ENCODE assay signal across 26 cellular contexts in the genomic region with DNA sequence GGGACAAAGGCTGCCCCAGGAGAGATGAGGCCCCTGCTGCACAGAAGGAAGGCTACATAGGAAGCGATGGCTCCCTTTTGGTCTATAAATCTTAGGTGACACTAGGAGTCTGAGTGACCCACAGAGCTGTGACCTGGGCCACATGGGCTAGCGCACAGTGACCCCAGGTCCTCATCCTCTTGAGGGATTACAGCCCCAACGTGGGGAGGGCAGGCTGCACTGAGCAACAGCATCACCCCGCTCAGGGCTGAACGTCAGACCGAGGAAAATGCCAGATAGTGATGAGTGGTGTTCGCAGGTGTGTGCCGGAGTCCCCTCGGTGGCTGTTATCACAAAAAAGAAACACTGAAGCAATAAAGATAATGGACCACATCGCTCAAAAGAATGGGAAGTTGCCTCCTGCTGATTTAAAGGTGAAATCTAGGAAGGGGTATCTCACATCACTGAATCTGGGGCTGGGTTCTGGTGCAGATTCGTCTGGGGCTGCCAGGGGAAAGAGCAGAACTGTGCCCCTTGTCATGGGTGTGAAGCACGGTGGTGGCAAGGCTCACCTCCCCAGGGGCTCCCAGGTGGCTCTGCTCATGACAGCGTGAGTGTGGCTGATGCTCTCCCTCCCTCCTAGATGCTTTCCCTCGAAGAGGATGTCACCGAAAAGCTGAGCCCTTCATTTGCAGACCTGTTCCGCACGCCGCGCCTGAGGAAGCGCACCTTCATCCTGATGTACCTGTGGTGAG.
"Had no signal": no experiment of that assay in that cellular context is flagged by ENCODE, and none has a peak within 500 bp of the region (broad histone marks: within the 10 kb centered on the region; RNA-seq: fewer than 3 reads in every experiment).

No MANE protein-coding gene starts in this region.

- H3K9me3 Mint-ChIP-seq: activated CD4-positive, alpha-beta T cell treated with anti-CD3 and anti-CD28 coated beads, Interleukin-2, amount 10 ng/mL, durations not matched to agents 24 days and 14 days; activated naive CD8-positive, alpha-beta T cell treated with anti-CD3 and anti-CD28 coated beads for 36 hours; activated T-cell treated with anti-CD3 and anti-CD28 coated beads, Interleukin-2, amount 50 U/mL, for 72 hours; mesothelial cell of epicardium; nephron; T-cell had no signal

- H3K36me3 Mint-ChIP-seq: activated naive CD8-positive, alpha-beta T cell treated with anti-CD3 and anti-CD28 coated beads for 36 hours; T-cell had no signal

- H3K4me3 Mint-ChIP-seq: activated CD4-positive, alpha-beta T cell treated with anti-CD3 and anti-CD28 coated beads, Interleukin-2, amount 10 ng/mL, durations not matched to agents 24 days and 14 days; activated CD8-positive, alpha-beta T cell treated with anti-CD3 and anti-CD28 coated beads, Interleukin-2, amount 10 ng/mL, durations not matched to agents 7 days and 5 days; activated naive CD8-positive, alpha-beta T cell treated with anti-CD3 and anti-CD28 coated beads for 36 hours; activated T-cell treated with anti-CD3 and anti-CD28 coated beads, Interleukin-2, amount 50 U/mL, for 72 hours; mesothelial cell of epicardium; nephron; T-cell had no signal

- H3K4me1 ChIP-seq: thyroid gland had no signal

- H3K36me3 ChIP-seq: cardiac muscle cell, esophagus squamous epithelium, heart right ventricle, thyroid gland had no signal

- H3K27me3 ChIP-seq: cardiac muscle cell, esophagus squamous epithelium, thyroid gland had no signal

- ATAC-seq: activated CD8-positive, alpha-beta T cell treated with anti-CD3 and anti-CD28 coated beads, Interleukin-2, amount 10 ng/mL, durations not matched to agents 7 days and 5 days; activated T-cell treated with anti-CD3 and anti-CD28 coated beads, Interleukin-2, amount 50 U/mL, for 72 hours; heart right ventricle; left cardiac atrium; T-cell had no signal

- H3K27me3 Mint-ChIP-seq: activated CD4-positive, alpha-beta T cell treated with anti-CD3 and anti-CD28 coated beads, Interleukin-2, amount 10 ng/mL, durations not matched to agents 24 days and 14 days; activated naive CD8-positive, alpha-beta T cell treated with anti-CD3 and anti-CD28 coated beads for 36 hours; T-cell had no signal

- H3K9me3 ChIP-seq: esophagus squamous epithelium, heart right ventricle, thyroid gland had no signal

- H3K27ac Mint-ChIP-seq: activated CD4-positive, alpha-beta T cell treated with anti-CD3 and anti-CD28 coated beads, Interleukin-2, amount 10 ng/mL, durations not matched to agents 24 days and 14 days; activated CD8-positive, alpha-beta T cell treated with anti-CD3 and anti-CD28 coated beads, Interleukin-2, amount 10 ng/mL, durations not matched to agents 7 days and 5 days; activated naive CD8-positive, alpha-beta T cell treated with anti-CD3 and anti-CD28 coated beads for 36 hours; activated T-cell treated with anti-CD3 and anti-CD28 coated beads, Interleukin-2, amount 50 U/mL, for 72 hours; mesothelial cell of epicardium; T-cell had no signal

- H3K4me3 ChIP-seq: cardiac muscle cell, esophagus squamous epithelium, heart right ventricle, lung, thyroid gland had no signal

- H3K27ac ChIP-seq: cardiac muscle cell, esophagus squamous epithelium, heart right ventricle, thyroid gland had no signal

- DNase-seq: activated CD4-positive, alpha-beta T cell treated with anti-CD3 and anti-CD28 coated beads, Interleukin-2, amount 10 ng/mL, durations not matched to agents 24 days and 14 days; activated CD4-positive, CD25-positive, alpha-beta regulatory T cell; activated CD8-positive, alpha-beta memory T cell treated with anti-CD3 and anti-CD28 coated beads, Interleukin-2, amount 50 U/mL, for 48 hours; activated CD8-positive, alpha-beta T cell treated with anti-CD3 and anti-CD28 coated beads, Interleukin-2, amount 10 ng/mL, durations not matched to agents 7 days and 5 days; activated gamma-delta T cell treated with Interleukin-2 at 50 U/mL for 16 hours; activated naive CD8-positive, alpha-beta T cell treated with anti-CD3 and anti-CD28 coated beads for 36 hours; activated T-cell treated with anti-CD3 and anti-CD28 coated beads, Interleukin-2, amount 50 U/mL, for 72 hours; amniotic stem cell; dermis blood vessel endothelial cell; effector memory CD4-positive, alpha-beta T cell; esophagus squamous epithelium; heart right ventricle; left cardiac atrium; nucleus accumbens; posterior cingulate gyrus; retina; stimulated activated CD4-positive, alpha-beta T cell treated with anti-CD3 and anti-CD28 coated beads, Interleukin-12 subunit alpha, Interleukin-12 subunit beta, amount 100 ng/mL, for 4 hours; stimulated activated CD4-positive, alpha-beta T cell treated with anti-CD3 and anti-CD28 coated beads, Interleukin-1b, Interleukin-23, amount 100 ng/mL, for 48 hours; stimulated activated CD8-positive, alpha-beta memory T cell treated with anti-CD3 and anti-CD28 coated beads, Interleukin-4, amount 100 ng/mL, for 48 hours; stimulated activated naive CD4-positive, alpha-beta T cell treated with Interleukin-2 at 50 U/mL for 16 hours; T-cell; thyroid gland had no signal
